Comparison of ENCODE assay signal across 10 cellular contexts in genomic region chr9:134404376-134405358, GRCh38.
DNase-seq lines count a peak whose midpoint lies in the region; ATAC-seq, FAIRE-seq and TF ChIP-seq lines count a peak whose summit lies in the region.
"Had no signal": no experiment of that assay in that cellular context is flagged by ENCODE, and none has a peak within 500 bp of the region (broad histone marks: within the 10 kb centered on the region; RNA-seq: fewer than 3 reads in every experiment).

No MANE protein-coding gene starts in this region.

- in situ Hi-C loops in HepG2 (cut with HindIII; ENCODE audit: extremely low pct_ligation_motif_present, low pct_unique_long_range_greater_than_20kb) = no loop called here

- H3K36me3 Mint-ChIP-seq in brain = no peaks in the 10 kb centered on the region
- H3K36me3 Mint-ChIP-seq in natural killer cell treated with Interleukin-12 subunit alpha and Interleukin-12 subunit beta and Interleukin-15 and Interleukin-18, amount 100 ng/mL, for 72 hours = peaks cover under 1% of the 10 kb centered on the region

- no TSS peak for BruUV-seq in HepG2 (replicated peaks; lab: Mats Ljungman, UMichigan)

- H3K4me3 ChIP-seq in liver (ENCODE audit: low read depth in 1 of 3, low read length in 3 of 3) = no peak overlapping the region
- H3K4me3 ChIP-seq in HepG2 (replicated peaks in 1 of 3; ENCODE audit: insufficient read depth in 1 of 3, low read depth in 2 of 3, low read length in 3 of 3) = no peak overlapping the region

- TF ChIP-seq POLR2A in HepG2 (IDR thresholded peaks at IDR 0.05; ENCODE audit: insufficient read depth in 1 of 2, low read depth in 2 of 2, low read length in 2 of 2) = no peak

- TF ChIP-seq RAD21 in liver (IDR thresholded peaks at IDR 0.05) (no peak), HepG2 (CRISPR knock-in tag; IDR thresholded peaks at IDR 0.05) (no peak)

- peaks cover 22% of the 10 kb centered on the region; the same call in 1 of the 2 replicates for H4K20me1 ChIP-seq in HepG2 (ENCODE audit: insufficient read depth, low read length)

- peaks cover 4% of the 10 kb centered on the region for H3K79me2 ChIP-seq in HepG2 (ENCODE audit: insufficient read depth, low read length)

- H3K9ac ChIP-seq in liver (ENCODE audit: low read depth in 1 of 2, low read length in 2 of 2) (no peak overlapping the region), HepG2 (ENCODE audit: insufficient read depth, low read depth, low read length) (no peak overlapping the region)

- CTCF ChIA-PET in HepG2 (lab: Yijun Ruan, JAX; ENCODE audit: low intra/inter-chr PET ratio, low total read pairs) = no interaction called here

- H3K4me1 ChIP-seq in liver (ENCODE audit: control insufficient read depth in 4 of 4, insufficient read depth in 4 of 4, low read length in 3 of 4) (peaks cover 54 to 100% (median 90%) of the 10 kb centered on the region in 4 donors), HepG2 (ENCODE audit: insufficient read depth, low read length) (no peaks in the 10 kb centered on the region)

- no peak overlapping the region for H2AFZ ChIP-seq in HepG2 (ENCODE audit: low read length)

- FAIRE-seq in HepG2 (lab: Jason Lieb, UNC) = no peak

- H3K27ac ChIP-seq in liver (ENCODE audit: low read depth in 1 of 2, low read length in 2 of 2) = peak overlapping the region; percentile 72 to 78
- H3K27ac ChIP-seq in HepG2 (ENCODE audit: extremely low read length, insufficient read depth, low read length) = no peak overlapping the region

- no peak overlapping the region for H3K4me3 Mint-ChIP-seq in brain
- H3K4me3 Mint-ChIP-seq in natural killer cell treated with Interleukin-12 subunit alpha and Interleukin-12 subunit beta and Interleukin-15 and Interleukin-18, amount 100 ng/mL, for 72 hours = peak overlapping the region; percentile 25
- H3K4me3 Mint-ChIP-seq: activated T-helper 1 cell treated with anti-CD3 and anti-CD28 coated beads, Interleukin-12 subunit alpha, Interleukin-12 subunit beta, Interleukin-2, Interleukin-4 antibody, amounts not matched to agents 30 ng/mL and 10 ng/mL and 1 ng/mL, durations not matched to agents 14 hours and 24 hours and 36 hours had no signal

- no peaks in the 10 kb centered on the region for H3K27me3 Mint-ChIP-seq in brain
- peaks cover 0 to 2% of the 10 kb centered on the region in 2 donors for H3K27me3 Mint-ChIP-seq in natural killer cell treated with Interleukin-12 subunit alpha and Interleukin-12 subunit beta and Interleukin-15 and Interleukin-18, amount 100 ng/mL, for 72 hours

- H3K4me2 ChIP-seq in HepG2 (ENCODE audit: low read depth, low read length) = no peak overlapping the region

- no peak for TF ChIP-seq CTCF in liver (IDR thresholded peaks at IDR 0.05; ENCODE audit: low read depth, low read length, missing input control)
- TF ChIP-seq CTCF in HepG2 (CRISPR knock-in tag; IDR thresholded peaks at IDR 0.05) = no peak
- no peak for TF ChIP-seq CTCF in brain (conservative IDR thresholded peaks at IDR 0.05)

- POLR2A ChIA-PET in HepG2 (lab: Yijun Ruan, JAX) = no interaction called here

- DNase-seq in HepG2 (ENCODE audit: low spot score) (no peak), NCI-H1694 treated with DMSO at 0.1 percent for 48 hours (lab: John Stamatoyannopoulos, UW) (no peak), midbrain (lab: John Stamatoyannopoulos, UW) (no peak), NCI-H1417 (lab: John Stamatoyannopoulos, UW) (no peak)
- DNase-seq in natural killer cell treated with Interleukin-12 subunit alpha and Interleukin-12 subunit beta and Interleukin-15 and Interleukin-18, amount 100 ng/mL, for 72 hours (ENCODE audit: low spot score) = no peak
- DNase-seq: Calu3 had no signal

- peaks cover 0 to 15% (median 3%) of the 10 kb centered on the region in 4 donors for H3K36me3 ChIP-seq in liver (ENCODE audit: control insufficient read depth in 4 of 4, insufficient read depth in 3 of 4, low read depth in 1 of 4, low read length in 3 of 4)
- peaks cover 8 to 29% of the 10 kb centered on the region in 2 experiments; a peak in 4 of 5 replicates for H3K36me3 ChIP-seq in HepG2 (replicated peaks in 1 of 2; ENCODE audit: control insufficient read depth in 1 of 2, insufficient read depth in 2 of 2, low read length in 2 of 2)

- 65% methylated on average over 34 of the region's 34 CpGs for WGBS in liver
- 93% methylated on average over 24 of the region's 34 CpGs for WGBS in HepG2 (ENCODE audit: low lambda C conversion rate)

- H3K9me3 ChIP-seq in liver (ENCODE audit: control insufficient read depth in 4 of 4, low read length in 3 of 4) (no peaks in the 10 kb centered on the region), HepG2 (ENCODE audit: low read length) (no peaks in the 10 kb centered on the region)

- H3K9me3 Mint-ChIP-seq in brain = no peaks in the 10 kb centered on the region
- H3K9me3 Mint-ChIP-seq in natural killer cell treated with Interleukin-12 subunit alpha and Interleukin-12 subunit beta and Interleukin-15 and Interleukin-18, amount 100 ng/mL, for 72 hours = no peaks in the 10 kb centered on the region
- H3K9me3 Mint-ChIP-seq: activated T-helper 1 cell treated with anti-CD3 and anti-CD28 coated beads, Interleukin-12 subunit alpha, Interleukin-12 subunit beta, Interleukin-2, Interleukin-4 antibody, amounts not matched to agents 30 ng/mL and 10 ng/mL and 1 ng/mL, durations not matched to agents 14 hours and 24 hours and 36 hours had no signal

- ATAC-seq in HepG2 (no peak), GM21619 (IDR thresholded peaks at IDR 0.05; ENCODE audit: unreplicated experiment) (no peak)
- ATAC-seq in natural killer cell treated with Interleukin-12 subunit alpha and Interleukin-12 subunit beta and Interleukin-15 and Interleukin-18, amount 100 ng/mL, for 72 hours = no peak

- H3K4me1 Mint-ChIP-seq in brain = peaks cover 47% of the 10 kb centered on the region
- H3K4me1 Mint-ChIP-seq in natural killer cell treated with Interleukin-12 subunit alpha and Interleukin-12 subunit beta and Interleukin-15 and Interleukin-18, amount 100 ng/mL, for 72 hours (ENCODE audit: low read depth in 2 of 2) = peaks cover 31% of the 10 kb centered on the region in 2 donors

- H3K27me3 ChIP-seq in liver (ENCODE audit: control insufficient read depth in 4 of 4, insufficient read depth in 4 of 4, low read length in 3 of 4) = no peaks in the 10 kb centered on the region
- H3K27me3 ChIP-seq in HepG2 (ENCODE audit: control insufficient read depth in 1 of 2, insufficient read depth in 2 of 2, low read length in 2 of 2) = no peaks in the 10 kb centered on the region

- intact Hi-C loops in HepG2 (cut with micrococcal nuclease; ENCODE audit: unreplicated experiment) = no loop called here

- peak overlapping the region in 4 of 5 experiments; percentile 64 to 83 (median 70) for H3K27ac Mint-ChIP-seq in brain
- H3K27ac Mint-ChIP-seq in natural killer cell treated with Interleukin-12 subunit alpha and Interleukin-12 subunit beta and Interleukin-15 and Interleukin-18, amount 100 ng/mL, for 72 hours = peak overlapping the region in 1 of 2 donors; percentile 23
- H3K27ac Mint-ChIP-seq: activated T-helper 1 cell treated with anti-CD3 and anti-CD28 coated beads, Interleukin-12 subunit alpha, Interleukin-12 subunit beta, Interleukin-2, Interleukin-4 antibody, amounts not matched to agents 30 ng/mL and 10 ng/mL and 1 ng/mL, durations not matched to agents 14 hours and 24 hours and 36 hours had no signal

- TF ChIP-seq EP300 in HepG2 (IDR thresholded peaks at IDR 0.05; ENCODE audit: low read depth in 2 of 2, low read length in 2 of 2) = no peak
- TF ChIP-seq EP300 in HepG2 (CRISPR knock-in tag; IDR thresholded peaks at IDR 0.05; ENCODE audit: borderline replicate concordance) = no peak

TF ChIP-seq in liver, 16 proteins besides CTCF, POLR2A, EP300 and RAD21 (continues in another document):
- no peak for TF ChIP-seq FOXA2 (IDR thresholded peaks at IDR 0.05)
- no peak for TF ChIP-seq EGR1 (IDR thresholded peaks at IDR 0.05; ENCODE audit: low read depth in 2 of 2)
- no peak for TF ChIP-seq GABPA (IDR thresholded peaks at IDR 0.05 in 1 of 2, conservative IDR thresholded peaks at IDR 0.05 in 1 of 2)
- TF ChIP-seq RXRA (IDR thresholded peaks at IDR 0.05) = no peak
- no peak for TF ChIP-seq MAX (IDR thresholded peaks at IDR 0.05)
- TF ChIP-seq ATF3 (IDR thresholded peaks at IDR 0.05) = no peak
- TF ChIP-seq NR2F2 (IDR thresholded peaks at IDR 0.05) = no peak

TF ChIP-seq in HepG2, 621 proteins besides CTCF, POLR2A, EP300 and RAD21:
- no peak for TF ChIP-seq ZUFSP (CRISPR knock-in tag; IDR thresholded peaks at IDR 0.05; ENCODE audit: borderline replicate concordance)
- no peak for TF ChIP-seq HINFP (CRISPR knock-in tag; IDR thresholded peaks at IDR 0.05; ENCODE audit: low read depth)
- no peak for TF ChIP-seq ZNF563 (CRISPR knock-in tag; IDR thresholded peaks at IDR 0.05)
- TF ChIP-seq EHMT2 (IDR thresholded peaks at IDR 0.05; ENCODE audit: borderline replicate concordance, low read depth, low read length) = no peak
